Comparison of ENCODE assay signal across 8 cellular contexts in the genomic region with DNA sequence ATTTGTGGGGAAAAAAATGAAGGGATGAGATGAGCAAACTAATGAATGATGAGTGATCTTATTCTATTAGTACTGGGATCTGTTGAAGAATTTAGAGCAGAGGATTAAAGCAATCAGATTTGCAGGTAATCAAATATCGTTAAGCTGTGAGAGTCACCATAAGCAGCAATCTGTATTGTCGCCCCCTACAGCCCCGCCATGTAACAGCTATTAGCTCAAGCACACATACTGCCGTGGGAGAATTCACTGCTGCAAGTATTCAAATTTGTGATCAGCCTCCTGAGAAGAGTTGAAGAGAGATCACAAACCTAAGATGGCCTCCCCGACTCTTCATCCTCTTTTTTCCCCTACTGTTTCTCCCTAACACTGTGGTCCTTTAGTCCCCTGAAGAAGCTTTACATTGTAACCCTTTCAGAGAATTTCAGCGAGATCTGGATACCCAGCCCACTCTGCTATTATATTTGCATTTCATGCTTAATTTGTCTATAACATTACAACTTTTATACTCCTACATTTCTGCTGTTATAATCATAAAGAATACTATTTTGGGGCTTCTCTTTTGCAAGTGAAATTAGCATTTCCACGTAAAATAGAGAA. TPM values are rescaled to one million over a fixed set of nuclear protein-coding genes. Genes with fewer than 3 reads are reported as not detected.
A peak's percentile ranks its signal among the peaks of the same experiment; 100 is the strongest.
DNase-seq lines count a peak whose midpoint lies in the region; ATAC-seq and TF ChIP-seq lines count a peak whose summit lies in the region.

No MANE protein-coding gene starts in this region.

- peaks cover 16% of the 10 kb centered on the region for H3K27me3 Mint-ChIP-seq in neural crest cell (ENCODE audit: low read depth)
- peaks cover 67% of the 10 kb centered on the region for H3K27me3 Mint-ChIP-seq in stimulated activated memory B cell treated with anti-CD40 and anti-IgM and Interleukin-4, amounts not matched to agents 10 μg/mL and 1 μg/mL and 100 μg/mL, for 72 hours

- H3K9me3 ChIP-seq in HAP-1, result no peaks in the 10 kb centered on the region

- 0 out of 2 replicates have a peak, but pooled peaks cover 5% of the 10 kb centered on the region for H3K27me3 ChIP-seq in HAP-1 (ENCODE audit: low read depth)

- no peak overlapping the region for H3K4me3 Mint-ChIP-seq in neural crest cell
- no peak overlapping the region for H3K4me3 Mint-ChIP-seq in stimulated activated memory B cell treated with anti-CD40 and anti-IgM and Interleukin-4, amounts not matched to agents 10 μg/mL and 1 μg/mL and 100 μg/mL, for 72 hours

- DNase-seq in COLO668 (lab: John Stamatoyannopoulos, UW; ENCODE audit: unreplicated experiment) (peak; percentile 9), HAP-1 (ENCODE audit: low spot score in 2 of 2) (peak; percentile 27 to 65), SK-MEL-5 (ENCODE audit: low read depth, low spot score) (peak; percentile 60), dermis blood vessel endothelial cell (peak; percentile 55), neural crest cell (ENCODE audit: low read depth, low spot score) (peak; percentile 14), NCI-H774 (lab: John Stamatoyannopoulos, UW) (no peak)

- H3K36me3 Mint-ChIP-seq in neural crest cell (ENCODE audit: low read depth), result no peaks in the 10 kb centered on the region
- peaks cover 12% of the 10 kb centered on the region for H3K36me3 Mint-ChIP-seq in stimulated activated memory B cell treated with anti-CD40 and anti-IgM and Interleukin-4, amounts not matched to agents 10 μg/mL and 1 μg/mL and 100 μg/mL, for 72 hours

- H3K4me1 ChIP-seq in HAP-1, result no peaks in the 10 kb centered on the region

- H3K36me3 ChIP-seq in HAP-1 (replicated peaks), result no peaks in the 10 kb centered on the region

- H3K4me3 ChIP-seq in HAP-1, result no peak overlapping the region

- in situ Hi-C loops in HAP-1 (cut with MboI; ENCODE audit: low sequenced_read_pairs), result no loop called here
- in situ Hi-C loops in SK-MEL-5 (cut with HindIII; ENCODE audit: low pct_unique_long_range_greater_than_20kb, low sequenced_read_pairs), result no loop called here

- H3K9me3 Mint-ChIP-seq in neural crest cell, result peaks cover 6% of the 10 kb centered on the region
- peaks cover 10% of the 10 kb centered on the region for H3K9me3 Mint-ChIP-seq in stimulated activated memory B cell treated with anti-CD40 and anti-IgM and Interleukin-4, amounts not matched to agents 10 μg/mL and 1 μg/mL and 100 μg/mL, for 72 hours

- H3K4me1 Mint-ChIP-seq in neural crest cell, result peaks cover 3% of the 10 kb centered on the region
- H3K4me1 Mint-ChIP-seq in stimulated activated memory B cell treated with anti-CD40 and anti-IgM and Interleukin-4, amounts not matched to agents 10 μg/mL and 1 μg/mL and 100 μg/mL, for 72 hours, result no peaks in the 10 kb centered on the region

- ATAC-seq in GM21360 (IDR thresholded peaks at IDR 0.05; ENCODE audit: unreplicated experiment), result no peak
- ATAC-seq in stimulated activated memory B cell treated with anti-CD40 and anti-IgM and Interleukin-4, amounts not matched to agents 10 μg/mL and 1 μg/mL and 100 μg/mL, for 72 hours, result no peak

- H3K27ac Mint-ChIP-seq in neural crest cell (ENCODE audit: unreplicated experiment), result no peak overlapping the region
- no peak overlapping the region for H3K27ac Mint-ChIP-seq in stimulated activated memory B cell treated with anti-CD40 and anti-IgM and Interleukin-4, amounts not matched to agents 10 μg/mL and 1 μg/mL and 100 μg/mL, for 72 hours

- TF ChIP-seq CTCF in neural crest cell (conservative IDR thresholded peaks at IDR 0.05), result peak; percentile 69

RNA-seq across cellular contexts. Expression of gene PHF24, which starts 28.5 kb away (rescaled TPM):
- 0.71 and 1.3 TPM in 2 replicates for total RNA-seq in SK-MEL-5 (2014; rRNA removed; shearing (Covaris generic))
- 0.62 and 0.80 TPM in 2 replicates for polyA plus RNA-seq in SK-MEL-5 (2015; cell fraction: cytosol; rRNA removed)
- polyA plus RNA-seq in SK-MEL-5 (2015; cell fraction: nucleus; rRNA removed), result 0.04 and 0.51 TPM in 2 replicates
- total RNA-seq in dermis blood vessel endothelial cell, result not detected in 2 replicates
- 0.63 and 1.2 TPM in 2 replicates for total RNA-seq in neural crest cell

RNA-seq across cellular contexts. Expression of gene DNAJB5, which starts 59.9 kb away (rescaled TPM):
- 4.9 and 6.6 TPM in 2 replicates for total RNA-seq in SK-MEL-5 (2014; rRNA removed; shearing (Covaris generic))
- polyA plus RNA-seq in SK-MEL-5 (2015; cell fraction: cytosol; rRNA removed), result 4.4 and 5.1 TPM in 2 replicates
- polyA plus RNA-seq in SK-MEL-5 (2015; cell fraction: nucleus; rRNA removed), result 2.7 and 5.7 TPM in 2 replicates
- total RNA-seq in dermis blood vessel endothelial cell (3.4 and 3.6 TPM in 2 replicates), neural crest cell (27.1 and 28.7 TPM in 2 replicates)
